In the genomic region with DNA sequence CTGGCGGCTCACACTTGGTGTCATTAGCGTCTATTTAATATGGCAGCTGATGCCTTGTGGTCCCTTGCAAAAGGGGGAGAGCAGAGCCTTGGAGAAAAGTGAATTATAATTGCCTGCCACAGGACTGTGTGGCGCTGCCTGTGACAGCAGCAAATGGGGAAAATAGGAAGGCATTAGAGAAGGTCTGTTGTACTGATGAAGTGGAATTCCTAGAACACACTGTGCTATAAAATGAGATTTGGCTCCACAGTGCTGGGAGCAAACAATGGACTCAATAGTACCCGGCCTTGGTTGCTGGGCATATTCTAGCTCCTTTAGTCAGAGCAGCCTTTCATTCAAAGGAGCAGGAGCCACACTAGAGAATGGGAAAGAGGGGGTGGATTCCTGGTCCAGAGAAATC, we compare ENCODE assay signal across 22 cellular contexts. TPM values are rescaled to one million over a fixed set of nuclear protein-coding genes. Genes with fewer than 3 reads are reported as not detected.
DNase-seq lines count a peak whose midpoint lies in the region; ATAC-seq and TF ChIP-seq lines count a peak whose summit lies in the region.
"Had no signal": no experiment of that assay in that cellular context is flagged by ENCODE, and none has a peak within 500 bp of the region (broad histone marks: within the 10 kb centered on the region; RNA-seq: fewer than 3 reads in every experiment).

No MANE protein-coding gene starts in this region.

- no peak overlapping the region for H3K4ac ChIP-seq in mesendoderm (ENCODE audit: low read depth, low read length)

- H3K27ac ChIP-seq in cingulate gyrus (ENCODE audit: low read depth, low read length) (peak overlapping the region; percentile 92), mesendoderm (ENCODE audit: low read depth, low read length) (no peak overlapping the region), substantia nigra (ENCODE audit: low read depth, low read length, poor library complexity, severe bottlenecking) (peak overlapping the region; percentile 94)
- H3K27ac ChIP-seq: coronary artery, testis had no signal

- TF ChIP-seq CTCF in activated CD8-positive, alpha-beta T cell treated with anti-CD3 and anti-CD28 coated beads for 36 hours (IDR thresholded peaks at IDR 0.05): no peak

- no peaks in the 10 kb centered on the region for H3K79me1 ChIP-seq in mesendoderm (ENCODE audit: low read length)

- no peaks in the 10 kb centered on the region for H3K27me3 Mint-ChIP-seq in activated CD8-positive, alpha-beta T cell treated with anti-CD3 and anti-CD28 coated beads for 36 hours
- H3K27me3 Mint-ChIP-seq: naive B cell had no signal

- H3K36me3 ChIP-seq in mesendoderm (ENCODE audit: control insufficient read depth, insufficient read depth, low read length): no peaks in the 10 kb centered on the region
- H3K36me3 ChIP-seq: BE2C had no signal

- H3K79me2 ChIP-seq in mesendoderm (ENCODE audit: control insufficient read depth, insufficient read depth, low read length): peaks cover 90% of the 10 kb centered on the region

- no CpG with 5 or more reads among the region's 4 CpGs for WGBS in mesendoderm (ENCODE audit: extremely low coverage, insufficient coverage, low lambda C conversion rate)

- H4K5ac ChIP-seq in mesendoderm (ENCODE audit: low read length): no peak overlapping the region

- POLR2A ChIA-PET in activated CD8-positive, alpha-beta T cell treated with anti-CD3 and anti-CD28 coated beads for 36 hours (lab: Charles Lee): no interaction called here

- H3K4me3 Mint-ChIP-seq in activated CD8-positive, alpha-beta T cell treated with anti-CD3 and anti-CD28 coated beads for 36 hours: no peak overlapping the region
- H3K4me3 Mint-ChIP-seq: activated naive CD4-positive, alpha-beta T cell treated with anti-CD3 and anti-CD28 coated beads for 36 hours; naive B cell; T-cell had no signal

- H2AK5ac ChIP-seq in mesendoderm (ENCODE audit: low read length): no peak overlapping the region

- H3K23ac ChIP-seq in mesendoderm (ENCODE audit: low read length): no peak overlapping the region

- no peaks in the 10 kb centered on the region for H3K4me1 Mint-ChIP-seq in activated CD8-positive, alpha-beta T cell treated with anti-CD3 and anti-CD28 coated beads for 36 hours (ENCODE audit: low read depth)
- H3K4me1 Mint-ChIP-seq: naive B cell, T-cell had no signal

- CTCF ChIA-PET in activated CD8-positive, alpha-beta T cell treated with anti-CD3 and anti-CD28 coated beads for 36 hours (lab: Charles Lee): no interaction called here

- H3K4me1 ChIP-seq in mesendoderm (ENCODE audit: control insufficient read depth, low read depth, low read length): peaks cover 9% of the 10 kb centered on the region
- H3K4me1 ChIP-seq: testis had no signal

- H2BK15ac ChIP-seq in mesendoderm (replicated peaks; ENCODE audit: low read depth): no peak overlapping the region

- H3K9ac ChIP-seq in mesendoderm (ENCODE audit: low read length): no peak overlapping the region

- intact Hi-C loops in activated CD8-positive, alpha-beta T cell treated with anti-CD3 and anti-CD28 coated beads for 36 hours (cut with micrococcal nuclease): no loop called here

- no peak overlapping the region for H3K27ac Mint-ChIP-seq in activated CD8-positive, alpha-beta T cell treated with anti-CD3 and anti-CD28 coated beads for 36 hours
- H3K27ac Mint-ChIP-seq: activated naive CD4-positive, alpha-beta T cell treated with anti-CD3 and anti-CD28 coated beads for 36 hours; naive B cell; T-cell had no signal

- no peaks in the 10 kb centered on the region for H3K36me3 Mint-ChIP-seq in activated CD8-positive, alpha-beta T cell treated with anti-CD3 and anti-CD28 coated beads for 36 hours (ENCODE audit: low read depth)
- H3K36me3 Mint-ChIP-seq: naive B cell, T-cell had no signal

- H4K8ac ChIP-seq in mesendoderm (ENCODE audit: low read depth, low read length): no peak overlapping the region

- H3K56ac ChIP-seq in mesendoderm (ENCODE audit: low read length): peak overlapping the region; percentile 17

- no peak overlapping the region for H3K4me3 ChIP-seq in mesendoderm (ENCODE audit: low read length)
- H3K4me3 ChIP-seq: coronary artery, GM12878, testis had no signal

- no peak for ATAC-seq in activated CD8-positive, alpha-beta T cell treated with anti-CD3 and anti-CD28 coated beads for 36 hours
- ATAC-seq: GM12878, T-cell had no signal

- no peaks in the 10 kb centered on the region for H3K9me3 Mint-ChIP-seq in activated CD8-positive, alpha-beta T cell treated with anti-CD3 and anti-CD28 coated beads for 36 hours
- H3K9me3 Mint-ChIP-seq: activated naive CD4-positive, alpha-beta T cell treated with anti-CD3 and anti-CD28 coated beads for 36 hours; naive B cell; T-cell had no signal

- DNase-seq in NCI-H1092 treated with DMSO at 0.1 percent for 48 hours (lab: John Stamatoyannopoulos, UW): peak; percentile 24
- no peak for DNase-seq in NCI-H1092 (lab: John Stamatoyannopoulos, UW)
- no peak for DNase-seq in mesendoderm
- peak in 39 of 49 donors; percentile 15 to 80 (median 50) for DNase-seq in substantia nigra (lab: John Stamatoyannopoulos, UW)
- no peak for DNase-seq in activated CD4-positive, alpha-beta T cell treated with anti-CD3 and anti-CD28 coated beads, Interleukin-2, amount 50 U/mL, for 1 hour
- DNase-seq in activated CD8-positive, alpha-beta T cell treated with anti-CD3 and anti-CD28 coated beads for 36 hours: no peak
- DNase-seq in OCI-M1 (lab: John Stamatoyannopoulos, UW): no peak
- DNase-seq: 8988T; activated CD4-positive, alpha-beta T cell treated with anti-CD3 and anti-CD28 coated beads, Interleukin-2, amount 50 U/mL, for 4 hours; activated naive CD4-positive, alpha-beta T cell treated with anti-CD3 and anti-CD28 coated beads for 36 hours; activated T-cell treated with anti-CD3 and anti-CD28 coated beads, Interleukin-2, amount 50 U/mL, for 1 hour; BE2C; GDM1; Karpas-422; naive B cell; NK-92 treated with Interleukin-12 subunit alpha and Interleukin-12 subunit beta, amount 100 ng/mL, for 24 hours; stimulated activated CD4-positive, alpha-beta T cell treated with anti-CD3 and anti-CD28 coated beads, Interleukin-12 subunit alpha, Interleukin-12 subunit beta, amount 100 ng/mL, for 4 hours; T-cell; testis had no signal

- no peak overlapping the region for H3K18ac ChIP-seq in mesendoderm (ENCODE audit: low read length)

- no peak overlapping the region for H2BK120ac ChIP-seq in mesendoderm (ENCODE audit: low read depth, low read length)

- no peaks in the 10 kb centered on the region for H3K27me3 ChIP-seq in mesendoderm (ENCODE audit: insufficient read depth, low read length, poor library complexity)
- H3K27me3 ChIP-seq: BE2C, testis had no signal

- H3K4me2 ChIP-seq in mesendoderm (ENCODE audit: low read length): no peak overlapping the region

- H2BK5ac ChIP-seq in mesendoderm (ENCODE audit: low read length): no peak overlapping the region

RNA-seq across cellular contexts. Expression of a gene that starts 21.3 kb away (rescaled TPM):
- polyA plus RNA-seq in mesendoderm (2013, experiment 1 of 2): 325 TPM
- 338 TPM for polyA plus RNA-seq in mesendoderm (2013, experiment 2 of 2)
- not detected for total RNA-seq in activated CD8-positive, alpha-beta T cell treated with anti-CD3 and anti-CD28 coated beads for 36 hours

Comparison
In these comparisons a context has a peak if more than half of its experiments do, and no peak if none do; other contexts are left out.
1. DNase-seq: peak in NCI-H1092 treated with DMSO at 0.1 percent for 48 hours (single experiment) and substantia nigra (39 of 49); none in NCI-H1092 (single experiment), mesendoderm (single experiment), activated CD4-positive, alpha-beta T cell treated with anti-CD3 and anti-CD28 coated beads, Interleukin-2, amount 50 U/mL, for 1 hour (single experiment), activated CD8-positive, alpha-beta T cell treated with anti-CD3 and anti-CD28 coated beads for 36 hours (single experiment) and OCI-M1 (single experiment).